ENCODE assay signal across 8 cellular contexts in the genomic region with DNA sequence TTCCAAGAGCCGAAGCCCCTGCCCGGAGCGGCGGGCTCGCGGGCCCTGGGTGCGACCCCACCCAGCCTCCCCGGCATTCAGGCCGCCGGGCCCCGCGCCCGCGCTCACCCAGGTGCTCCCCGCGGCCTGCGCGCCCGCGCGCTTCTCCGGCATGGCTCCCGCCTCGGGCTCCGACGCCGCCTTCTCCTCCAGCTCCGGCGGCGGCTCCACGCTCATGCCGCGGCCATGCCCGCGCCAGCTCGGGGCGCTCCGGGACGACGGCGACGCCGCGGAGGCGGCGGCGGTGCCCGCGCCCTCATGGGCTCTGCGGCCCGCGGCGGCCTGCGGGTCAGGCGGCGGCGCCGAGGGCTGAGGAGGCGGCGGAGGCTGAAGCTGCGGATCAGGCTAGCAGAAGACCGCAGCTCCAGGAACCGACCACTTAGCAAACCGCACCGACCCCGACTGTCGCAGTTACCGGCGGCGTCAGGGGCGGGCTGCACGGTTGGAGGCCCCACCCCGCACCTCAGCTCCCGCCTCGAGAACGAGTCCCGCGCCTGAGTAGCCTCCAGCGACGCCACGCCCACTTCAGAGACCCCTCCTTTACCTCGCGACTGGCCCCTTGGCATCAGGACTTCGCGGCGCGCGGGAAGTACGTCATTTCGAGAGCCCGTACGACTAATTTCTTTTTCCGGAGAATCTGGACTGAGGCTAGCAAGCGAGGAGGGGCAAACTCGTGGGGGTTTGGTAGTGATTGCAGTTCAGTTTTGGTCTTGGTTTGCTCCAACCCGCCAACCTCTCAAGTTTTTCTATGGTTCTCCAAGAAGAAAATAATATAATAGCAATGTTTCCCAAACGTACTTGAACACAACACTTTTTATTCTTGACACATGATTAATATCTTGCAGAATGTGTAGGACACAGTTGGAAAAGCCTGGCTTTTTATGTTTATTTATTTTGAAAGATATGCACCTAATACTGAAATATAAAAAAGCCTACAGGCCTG. TPM values are rescaled to one million over a fixed set of nuclear protein-coding genes. Genes with fewer than 3 reads are reported as not detected.
DNase-seq lines count a peak whose midpoint lies in the region; ATAC-seq and TF ChIP-seq lines count a peak whose summit lies in the region.
"Not testable (repeated sequence)": the region's sequence is repeated elsewhere in the genome, so short reads cannot be mapped to it uniquely, and the experiment has no call there.

No MANE protein-coding gene starts in this region.

- H3K36me3 Mint-ChIP-seq in HFFc6 (ENCODE audit: low read depth); activated naive CD4-positive, alpha-beta T cell treated with anti-CD3 and anti-CD28 coated beads, Interleukin-2, amount 50 U/mL, for 24 hours: not testable (repeated sequence)

- H3K4me1 ChIP-seq in SK-N-SH (ENCODE audit: control insufficient read depth in 1 of 2, insufficient read depth in 2 of 2, low read depth in 1 of 2, low read length in 1 of 2); suprapubic skin: not testable (repeated sequence)

- WGBS in SK-N-SH (ENCODE audit: low lambda C conversion rate): 3% methylated on average over 19 of the region's 97 CpGs
- 0% methylated on average over 19 of the region's 97 CpGs for WGBS in suprapubic skin

- ATAC-seq in omental fat pad (ENCODE audit: low FRiP score): peak; percentile 98

- peak overlapping the region; percentile 66; the same call in 1 of the 2 replicates for H3K9ac ChIP-seq in SK-N-SH

- peak overlapping the region; percentile 99 for H2AFZ ChIP-seq in SK-N-SH (ENCODE audit: low read depth)

- H3F3A ChIP-seq in SK-N-SH (replicated peaks; ENCODE audit: insufficient read depth): not testable (repeated sequence)

- not testable (repeated sequence) for H3K9me2 ChIP-seq in SK-N-SH

- not testable (repeated sequence) for TF ChIP-seq CTCF in HFFc6 (IDR thresholded peaks at IDR 0.05); SK-N-SH (IDR thresholded peaks at IDR 0.05); omental fat pad (IDR thresholded peaks at IDR 0.05); suprapubic skin (IDR thresholded peaks at IDR 0.05)

- not testable (repeated sequence) for TF ChIP-seq EP300 in SK-N-SH (IDR thresholded peaks at IDR 0.05; ENCODE audit: borderline replicate concordance in 1 of 2, low read depth in 1 of 2, low read length in 1 of 2); suprapubic skin (IDR thresholded peaks at IDR 0.05)

- H3K27ac ChIP-seq in SK-N-SH (ENCODE audit: low read depth in 2 of 2, low read length in 1 of 2) (peak overlapping the region; percentile 63 to 77), suprapubic skin (peak overlapping the region; percentile 93)

- POLR2A ChIA-PET in SK-N-SH (lab: Yijun Ruan, JAX): interaction anchor here (0.6 kb wide), 1 partner anchor 208 kb away, joined by 3 read pairs; no protein-coding TSS in a partner anchor

- not testable (repeated sequence) for H3K9me3 Mint-ChIP-seq in HFFc6; activated naive CD4-positive, alpha-beta T cell treated with anti-CD3 and anti-CD28 coated beads, Interleukin-2, amount 50 U/mL, for 24 hours

- peaks cover 20% of the 10 kb centered on the region for H3K79me2 ChIP-seq in SK-N-SH (ENCODE audit: insufficient read depth)

- H3K4me2 ChIP-seq in SK-N-SH: peak overlapping the region; percentile 78

- H3K36me3 ChIP-seq in SK-N-SH (replicated peaks in 1 of 2; ENCODE audit: control insufficient read depth in 1 of 2, insufficient read depth in 2 of 2, low read length in 1 of 2); suprapubic skin: not testable (repeated sequence)

- H3K27me3 ChIP-seq in SK-N-SH (ENCODE audit: insufficient read depth); suprapubic skin: not testable (repeated sequence)

- peaks cover 11% of the 10 kb centered on the region for H4K20me1 ChIP-seq in SK-N-SH (ENCODE audit: insufficient read depth)

- peak overlapping the region; percentile 85 for H3K27ac Mint-ChIP-seq in HFFc6
- peak overlapping the region; percentile 95 for H3K27ac Mint-ChIP-seq in activated naive CD4-positive, alpha-beta T cell treated with anti-CD3 and anti-CD28 coated beads, Interleukin-2, amount 50 U/mL, for 24 hours

- not testable (repeated sequence) for H3K27me3 Mint-ChIP-seq in HFFc6 (ENCODE audit: insufficient read depth); activated naive CD4-positive, alpha-beta T cell treated with anti-CD3 and anti-CD28 coated beads, Interleukin-2, amount 50 U/mL, for 24 hours

- H3K4me3 ChIP-seq in SK-N-SH (ENCODE audit: low read depth in 2 of 2, low read length in 1 of 2) (peak overlapping the region; percentile 58 to 71), suprapubic skin (peak overlapping the region; percentile 65)

- DNase-seq in GM03348 (ENCODE audit: low spot score) (peak; percentile 58), HFFc6 (peak; percentile 64), NAMALWA (ENCODE audit: low spot score) (peak; percentile 90), SK-N-SH (peak; percentile 81), glomerular endothelial cell (ENCODE audit: extremely low read depth, low read depth, low spot score) (peak; percentile 22), omental fat pad (ENCODE audit: low spot score) (peak; percentile 43), suprapubic skin (ENCODE audit: low spot score in 2 of 2) (peak; percentile 81)

- TF ChIP-seq POLR2A in suprapubic skin (IDR thresholded peaks at IDR 0.05): peak in 1 of 2 donors; percentile 33

- peak overlapping the region; percentile 90 for H3K4me3 Mint-ChIP-seq in HFFc6
- peak overlapping the region; percentile 91 for H3K4me3 Mint-ChIP-seq in activated naive CD4-positive, alpha-beta T cell treated with anti-CD3 and anti-CD28 coated beads, Interleukin-2, amount 50 U/mL, for 24 hours

- not testable (repeated sequence) for H3K4me1 Mint-ChIP-seq in HFFc6 (ENCODE audit: low read depth)
- peaks cover 11% of the 10 kb centered on the region for H3K4me1 Mint-ChIP-seq in activated naive CD4-positive, alpha-beta T cell treated with anti-CD3 and anti-CD28 coated beads, Interleukin-2, amount 50 U/mL, for 24 hours

- H3K9me3 ChIP-seq in SK-N-SH, suprapubic skin: not testable (repeated sequence)

- CTCF ChIA-PET in SK-N-SH (lab: Yijun Ruan, JAX): not testable (repeated sequence)

- TF ChIP-seq RAD21 in SK-N-SH (IDR thresholded peaks at IDR 0.05; ENCODE audit: low read length): not testable (repeated sequence)

TF ChIP-seq in SK-N-SH, 30 proteins besides CTCF, POLR2A, EP300 and RAD21:
- TF ChIP-seq MXI1 (IDR thresholded peaks at IDR 0.05; ENCODE audit: low read depth, low read length) (peak; percentile 60), TAF1 (IDR thresholded peaks at IDR 0.05; ENCODE audit: borderline replicate concordance, low read depth, low read length) (peak; percentile 51; the same call in 1 of the 2 replicates), POLR2AphosphoS5 (IDR thresholded peaks at IDR 0.05; ENCODE audit: low read depth, low read length) (peak; percentile 75), GABPA (IDR thresholded peaks at IDR 0.05; ENCODE audit: low read depth) (peak; percentile 81), ELF1 (IDR thresholded peaks at IDR 0.05) (0 out of 2 replicates have a peak, but pooled peaks have one; percentile 19)
- TF ChIP-seq, protein P1, sequence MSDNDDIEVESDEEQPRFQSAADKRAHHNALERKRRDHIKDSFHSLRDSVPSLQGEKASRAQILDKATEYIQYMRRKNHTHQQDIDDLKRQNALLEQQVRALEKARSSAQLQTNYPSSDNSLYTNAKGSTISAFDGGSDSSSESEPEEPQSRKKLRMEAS (IDR thresholded peaks at IDR 0.05; ENCODE audit: low read depth): peak; percentile 66; the same call in 1 of the 2 replicates

RNA-seq across cellular contexts. Expression of a gene that starts 25.5 kb away (rescaled TPM):
- total RNA-seq in HFFc6 (2021; fragmentation: NEBNext Ultra II Directional; extraction: Animal tissue kit (Norgen Biotek cat#: 25700)): under 1 TPM; 0.07 to 0.25 (median 0.14) TPM
- 3.1 TPM in 2 replicates for polyA plus RNA-seq in SK-N-SH (2012; rRNA removed)
- 3.4 and 3.5 TPM in 2 replicates for polyA plus RNA-seq in SK-N-SH (2012; cell fraction: cytosol; rRNA removed)
- polyA plus RNA-seq in SK-N-SH (2012; cell fraction: nucleus; rRNA removed): 0.59 and 0.98 TPM in 2 replicates
- total RNA-seq in glomerular endothelial cell (0.19 and 1.6 TPM in 2 replicates), omental fat pad (under 1 TPM in 2 of 4 donors, not detected in 2; 0.28 to 0.84 TPM), suprapubic skin (100 to 1,000 TPM in 1 of 4 donors, 10 to 100 TPM in 2, 1 to 10 TPM in 1; 8.3 to 147 (median 64.3) TPM)

Comparison
In these comparisons a context has a peak if more than half of its experiments do, and no peak if none do; other contexts are left out.
1. Peak in every context shown above with its lines: DNase-seq, ATAC-seq, H3K4me3 ChIP-seq and H3K27ac ChIP-seq.
2. DNase-seq: peak in every context shown above with its lines; median percentile 90 in NAMALWA; 81 in SK-N-SH; 81 in suprapubic skin; 64 in HFFc6; 58 in GM03348; 43 in omental fat pad; 22 in glomerular endothelial cell.